8 cellular contexts compared by ENCODE assay signal in genomic region chr4:25862411-25863346, GRCh38. TPM values are rescaled to one million over a fixed set of nuclear protein-coding genes. Genes with fewer than 3 reads are reported as not detected.
DNase-seq lines count a peak whose midpoint lies in the region; ATAC-seq and TF ChIP-seq lines count a peak whose summit lies in the region.

SEL1L3 (minus strand) TSS chr4:25862988; CDS start chr4:25862836, 152 bp downstream.

- peak within 1 kb of the TSS; percentile 85 for H3K27ac ChIP-seq in duodenal mucosa (ENCODE audit: low read depth, low read length)

- H3K4me1 ChIP-seq in duodenal mucosa (ENCODE audit: control insufficient read depth in 1 of 2, insufficient read depth in 2 of 2, low read length in 2 of 2) = peaks cover 51 to 55% of the 10 kb centered on the region in 2 donors

- TF ChIP-seq CTCF in BJ (IDR thresholded peaks at IDR 0.05; ENCODE audit: insufficient read depth, low read depth, low read length) = no peak

- CTCF ChIA-PET in BJ (lab: Yijun Ruan, JAX) = interaction anchor here (1.5 kb wide), 1 partner anchor 421 kb away, joined by 3 read pairs; no protein-coding TSS in a partner anchor

- no peaks in the 10 kb centered on the region for H3K9me3 Mint-ChIP-seq in stimulated activated memory B cell treated with anti-CD40 and anti-IgM and Interleukin-4, amounts not matched to agents 10 μg/mL and 1 μg/mL and 100 μg/mL, for 72 hours

- DNase-seq in BJ (ENCODE audit: low read depth) (no peak), mesenteric fat pad (ENCODE audit: low spot score) (no peak)
- DNase-seq in Jurkat, Clone E6-1 (ENCODE audit: low read depth, low spot score) = no peak
- DNase-seq in activated CD4-positive, alpha-beta T cell treated with anti-CD3 and anti-CD28 coated beads, Interleukin-2, amount 50 U/mL, for 1 hour = peak; percentile 45

- peak within 1 kb of the TSS; percentile 94 for H3K27ac Mint-ChIP-seq in stimulated activated memory B cell treated with anti-CD40 and anti-IgM and Interleukin-4, amounts not matched to agents 10 μg/mL and 1 μg/mL and 100 μg/mL, for 72 hours

- POLR2A ChIA-PET in BJ (lab: Charles Lee) = no interaction called here

- H3K9me3 ChIP-seq in duodenal mucosa (ENCODE audit: control insufficient read depth in 1 of 2, low read length in 2 of 2) = no peaks in the 10 kb centered on the region

- peaks cover 30% of the 10 kb centered on the region for H3K36me3 Mint-ChIP-seq in stimulated activated memory B cell treated with anti-CD40 and anti-IgM and Interleukin-4, amounts not matched to agents 10 μg/mL and 1 μg/mL and 100 μg/mL, for 72 hours

- H3K4me1 Mint-ChIP-seq in stimulated activated memory B cell treated with anti-CD40 and anti-IgM and Interleukin-4, amounts not matched to agents 10 μg/mL and 1 μg/mL and 100 μg/mL, for 72 hours = peaks cover 68% of the 10 kb centered on the region

- peak; percentile 36 for ATAC-seq in GM19452 (IDR thresholded peaks at IDR 0.05; ENCODE audit: unreplicated experiment)
- ATAC-seq in stimulated activated memory B cell treated with anti-CD40 and anti-IgM and Interleukin-4, amounts not matched to agents 10 μg/mL and 1 μg/mL and 100 μg/mL, for 72 hours = peak; percentile 85
- no peak for ATAC-seq in HG03159 (IDR thresholded peaks at IDR 0.05; ENCODE audit: unreplicated experiment)

- no peaks in the 10 kb centered on the region for H3K27me3 Mint-ChIP-seq in stimulated activated memory B cell treated with anti-CD40 and anti-IgM and Interleukin-4, amounts not matched to agents 10 μg/mL and 1 μg/mL and 100 μg/mL, for 72 hours

- H3K36me3 ChIP-seq in BJ (ENCODE audit: control insufficient read depth, insufficient read depth, low read length) = no peaks in the 10 kb centered on the region; the same call in 1 of the 2 replicates
- no peaks in the 10 kb centered on the region for H3K36me3 ChIP-seq in duodenal mucosa (ENCODE audit: control insufficient read depth in 1 of 2, insufficient read depth in 2 of 2, low read length in 2 of 2)

- peak within 1 kb of the TSS; percentile 98 for H3K4me3 Mint-ChIP-seq in stimulated activated memory B cell treated with anti-CD40 and anti-IgM and Interleukin-4, amounts not matched to agents 10 μg/mL and 1 μg/mL and 100 μg/mL, for 72 hours

- H3K4me3 ChIP-seq in BJ (ENCODE audit: low read depth, low read length) (peak within 1 kb of the TSS; percentile 58), duodenal mucosa (ENCODE audit: low read depth in 1 of 2, low read length in 2 of 2) (peak within 1 kb of the TSS; percentile 78 to 84)
- peak within 1 kb of the TSS; percentile 52 for H3K4me3 ChIP-seq in Jurkat, Clone E6-1 (ENCODE audit: low read length)

- H3K9ac ChIP-seq in duodenal mucosa (ENCODE audit: low read depth in 1 of 2, low read length in 2 of 2) = peak within 1 kb of the TSS; percentile 86 to 88

- H3K27me3 ChIP-seq in BJ (ENCODE audit: control insufficient read depth, insufficient read depth, low read length) (no peaks in the 10 kb centered on the region), duodenal mucosa (ENCODE audit: control insufficient read depth in 1 of 2, insufficient read depth in 2 of 2, low read length in 2 of 2) (no peaks in the 10 kb centered on the region)

RNA-seq across cellular contexts. Expression of gene SEL1L3, which starts in this region (rescaled TPM):
- 13.0 and 25.0 TPM in 2 replicates for polyA plus RNA-seq in BJ (2011; rRNA removed)
- 33.2 and 34.2 TPM in 2 replicates for polyA minus RNA-seq in BJ (2011; rRNA and poly(A)+ RNA removed)
- 14.9 TPM for polyA plus RNA-seq in Jurkat, Clone E6-1 (2012; ENCODE audit: insufficient read depth, insufficient read length)
- 13.7 TPM for total RNA-seq in mesenteric fat pad
